1 cellular context compared by ENCODE assay signal in genomic region chr3:122681294-122682015, GRCh38.
TF ChIP-seq lines count a peak whose summit lies in the region.

No MANE protein-coding gene starts in this region.

TF ChIP-seq in HCT116, 20 proteins besides CTCF, POLR2A, EP300 and RAD21 (continued from another document):
- TF ChIP-seq SP1 (IDR thresholded peaks at IDR 0.05; ENCODE audit: low read depth) (no peak), FOSL1 (IDR thresholded peaks at IDR 0.05; ENCODE audit: low read depth) (no peak), TCF7L2 (IDR thresholded peaks at IDR 0.05; ENCODE audit: borderline replicate concordance, extremely low read depth, insufficient read depth, insufficient read length) (no peak), POLR2AphosphoS5 (IDR thresholded peaks at IDR 0.05; ENCODE audit: low read depth, low read length) (no peak), SRF (IDR thresholded peaks at IDR 0.05; ENCODE audit: low read depth) (no peak), MAX (IDR thresholded peaks at IDR 0.05) (no peak), ELF1 (IDR thresholded peaks at IDR 0.05; ENCODE audit: borderline replicate concordance, low read depth) (no peak), ZNF274 (IDR thresholded peaks at IDR 0.05; ENCODE audit: low read depth, low read length) (no peak)
